14 cellular contexts compared by ENCODE assay signal in the genomic region with DNA sequence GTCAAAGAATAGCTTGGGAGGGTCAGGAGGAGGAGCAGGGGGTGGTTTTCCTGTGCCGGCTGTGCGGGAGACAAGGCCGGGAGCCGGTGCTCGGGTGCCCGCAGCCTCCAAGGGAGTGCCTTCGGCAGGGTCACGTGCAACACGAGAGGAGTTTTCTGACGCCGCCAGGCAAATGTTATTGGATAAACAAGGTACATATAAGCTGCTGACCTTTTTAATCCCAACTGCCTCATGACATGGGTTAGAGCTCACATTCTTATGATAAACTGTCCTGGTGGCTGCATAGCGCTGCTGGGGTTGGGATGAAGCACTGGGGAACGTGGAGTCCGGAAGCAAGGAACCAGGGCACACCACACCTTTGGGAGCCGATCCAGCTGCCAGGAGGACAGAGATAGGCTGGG.
DNase-seq lines count a peak whose midpoint lies in the region; ATAC-seq, FAIRE-seq and TF ChIP-seq lines count a peak whose summit lies in the region.
"Had no signal": no experiment of that assay in that cellular context is flagged by ENCODE, and none has a peak within 500 bp of the region (broad histone marks: within the 10 kb centered on the region; RNA-seq: fewer than 3 reads in every experiment).

No MANE protein-coding gene starts in this region.

- H3K27ac ChIP-seq in mammary epithelial cell (ENCODE audit: insufficient read depth, low read depth, low read length) (no peak overlapping the region), pancreas (peak overlapping the region; percentile 36 to 76 (median 62)), transverse colon (peak overlapping the region; percentile 59 to 85 (median 74))
- H3K27ac ChIP-seq: epithelial cell of prostate, neutrophil had no signal

- no peaks in the 10 kb centered on the region for H3K36me3 Mint-ChIP-seq in activated naive CD8-positive, alpha-beta T cell treated with anti-CD3 and anti-CD28 coated beads for 36 hours
- H3K36me3 Mint-ChIP-seq: T-cell had no signal

- in situ Hi-C loops in mammary epithelial cell (cut with MboI; ENCODE audit: low sequenced_read_pairs in 2 of 2), result no loop called here
- in situ Hi-C loops in transverse colon (cut with MboI; ENCODE audit: low pct_ligation_motif_present in 1 of 4, low pct_unique_long_range_greater_than_20kb in 1 of 4, low sequenced_read_pairs in 3 of 4), result no loop called here

- no peaks in the 10 kb centered on the region for H3K9me3 Mint-ChIP-seq in activated naive CD8-positive, alpha-beta T cell treated with anti-CD3 and anti-CD28 coated beads for 36 hours
- H3K9me3 Mint-ChIP-seq: T-cell had no signal

- H3K4me1 ChIP-seq in mammary epithelial cell (ENCODE audit: insufficient read depth, low read length) (peaks cover 8% of the 10 kb centered on the region), pancreas (no peaks in the 10 kb centered on the region), transverse colon (peaks cover 0 to 33% (median 17%) of the 10 kb centered on the region in 4 donors)

- no peaks in the 10 kb centered on the region for H4K20me1 ChIP-seq in mammary epithelial cell (ENCODE audit: insufficient read depth, low read length)

- TF ChIP-seq POLR2A in transverse colon (IDR thresholded peaks at IDR 0.05), result no peak

- TF ChIP-seq EP300 in transverse colon (IDR thresholded peaks at IDR 0.05; ENCODE audit: low read depth), result no peak

- no peak overlapping the region for H3K4me3 ChIP-seq in mammary epithelial cell (replicated peaks in 1 of 3; ENCODE audit: insufficient read depth in 1 of 3, low read depth in 2 of 3, low read length in 3 of 3)
- peak overlapping the region in 2 of 4 donors; percentile 8 to 10 for H3K4me3 ChIP-seq in pancreas
- no peak overlapping the region for H3K4me3 ChIP-seq in transverse colon

- no peaks in the 10 kb centered on the region for H3K79me2 ChIP-seq in mammary epithelial cell (ENCODE audit: insufficient read depth, low read length)

- no peaks in the 10 kb centered on the region for H3K36me3 ChIP-seq in mammary epithelial cell (ENCODE audit: insufficient read depth, low read length)
- no peaks in the 10 kb centered on the region for H3K36me3 ChIP-seq in pancreas
- H3K36me3 ChIP-seq in transverse colon, result no peaks in the 10 kb centered on the region
- H3K36me3 ChIP-seq: neutrophil had no signal

- CTCF ChIA-PET in mammary epithelial cell (lab: Charles Lee; ENCODE audit: low non-redundant PET), result no interaction called here

- BruUV-seq in mammary epithelial cell (replicated peaks; lab: Mats Ljungman, UMichigan), result no TSS peak

- H3K27ac Mint-ChIP-seq in activated naive CD8-positive, alpha-beta T cell treated with anti-CD3 and anti-CD28 coated beads for 36 hours, result no peak overlapping the region
- H3K27ac Mint-ChIP-seq: T-cell had no signal

- no peaks in the 10 kb centered on the region for H3K9me3 ChIP-seq in mammary epithelial cell (replicated peaks; ENCODE audit: insufficient read depth, low read length)
- H3K9me3 ChIP-seq in pancreas, result no peaks in the 10 kb centered on the region
- no peaks in the 10 kb centered on the region for H3K9me3 ChIP-seq in transverse colon
- H3K9me3 ChIP-seq: neutrophil had no signal

- ATAC-seq in pancreas, result peak; percentile 51 to 64 (median 60)
- no peak for ATAC-seq in HG02852 (IDR thresholded peaks at IDR 0.05; ENCODE audit: unreplicated experiment)
- no peak for ATAC-seq in HG03457 (IDR thresholded peaks at IDR 0.05; ENCODE audit: unreplicated experiment)
- ATAC-seq: T-cell had no signal

- dilution Hi-C loops in mammary epithelial cell (cut with HindIII; ENCODE audit: low sequenced_read_pairs), result loop anchor here (5.0 kb wide), 1 partner anchor 187 kb away; no protein-coding TSS in a partner anchor

- no peak for TF ChIP-seq CTCF in mammary epithelial cell (conservative IDR thresholded peaks at IDR 0.05 in 1 of 2, IDR thresholded peaks at IDR 0.05 in 1 of 2; ENCODE audit: extremely low read depth in 1 of 2, insufficient read depth in 1 of 2, low read depth in 1 of 2, low read length in 2 of 2)
- TF ChIP-seq CTCF in pancreas (IDR thresholded peaks at IDR 0.05), result no peak
- TF ChIP-seq CTCF in transverse colon (IDR thresholded peaks at IDR 0.05), result no peak

- H3K4me3 Mint-ChIP-seq in activated naive CD8-positive, alpha-beta T cell treated with anti-CD3 and anti-CD28 coated beads for 36 hours, result no peak overlapping the region
- H3K4me3 Mint-ChIP-seq: T-cell had no signal

- no peaks in the 10 kb centered on the region for H3K4me1 Mint-ChIP-seq in activated naive CD8-positive, alpha-beta T cell treated with anti-CD3 and anti-CD28 coated beads for 36 hours
- H3K4me1 Mint-ChIP-seq: T-cell had no signal

- intact Hi-C loops in mammary epithelial cell (cut with micrococcal nuclease) (no loop called here), cardiac septum (cut with DNase I) (no loop called here), pancreas (cut with DNase I) (no loop called here), transverse colon (cut with DNase I; ENCODE audit: low total_unique reads) (no loop called here)

- no peak for FAIRE-seq in pancreas (lab: Jason Lieb, UNC)

- no peak overlapping the region for H3K9ac ChIP-seq in mammary epithelial cell (ENCODE audit: insufficient read depth, low read length)

- DNase-seq in mammary epithelial cell, result no peak
- peak; percentile 83 for DNase-seq in cardiac septum (ENCODE audit: low spot score)
- DNase-seq in pancreas, result peak in 1 of 6 donors; percentile 23
- no peak for DNase-seq in transverse colon
- no peak for DNase-seq in putamen (ENCODE audit: low spot score)
- no peak for DNase-seq in activated naive CD8-positive, alpha-beta T cell treated with anti-CD3 and anti-CD28 coated beads for 36 hours
- DNase-seq: activated naive CD4-positive, alpha-beta T cell treated with anti-CD3 and anti-CD28 coated beads, Interleukin-2, amount 50 U/mL, for 16 hours; NCI-H1694 treated with DMSO at 0.1 percent for 48 hours; NCI-H526 treated with DMSO at 0.1 percent for 48 hours; T-cell had no signal

- H3K27me3 ChIP-seq in mammary epithelial cell (ENCODE audit: insufficient read depth, low read length) (no peaks in the 10 kb centered on the region), pancreas (no peaks in the 10 kb centered on the region), transverse colon (no peaks in the 10 kb centered on the region)

- peak overlapping the region; percentile 70 for H2AFZ ChIP-seq in mammary epithelial cell (ENCODE audit: low read depth, low read length)

- no peaks in the 10 kb centered on the region for H3K27me3 Mint-ChIP-seq in activated naive CD8-positive, alpha-beta T cell treated with anti-CD3 and anti-CD28 coated beads for 36 hours
- H3K27me3 Mint-ChIP-seq: T-cell had no signal

- H3K4me2 ChIP-seq in mammary epithelial cell (ENCODE audit: insufficient read depth, low read depth, low read length), result peak overlapping the region; percentile 31

- WGBS in mammary epithelial cell (ENCODE audit: low coverage, missing lambda C conversion rate), result 12% methylated on average over 13 of the region's 15 CpGs
- WGBS in pancreas, 2 donors, result 61 to 68% methylated on average over 15 of the region's 15 CpGs
- 73 to 80% methylated on average over 2 to 15 of the region's 15 CpGs for WGBS in transverse colon (ENCODE audit: low coverage in 1 of 2), 2 donors

Comparison
In these comparisons a context has a peak if more than half of its experiments do, and no peak if none do; other contexts are left out.
1. ATAC-seq: peak in pancreas (4 of 4); none in HG02852 (single experiment) and HG03457 (single experiment).